In genomic region chr4:76951333-76952033, GRCh38 we compare ENCODE assay signal across 8 cellular contexts. TPM values are rescaled to one million over a fixed set of nuclear protein-coding genes. Genes with fewer than 3 reads are reported as not detected.
DNase-seq lines count a peak whose midpoint lies in the region; ATAC-seq and TF ChIP-seq lines count a peak whose summit lies in the region.

No MANE protein-coding gene starts in this region.

- H3K9me3 ChIP-seq in Peyer's patch = no peaks in the 10 kb centered on the region
- no peaks in the 10 kb centered on the region for H3K9me3 ChIP-seq in esophagus (ENCODE audit: control insufficient read depth in 2 of 2, insufficient read depth in 1 of 2, low read depth in 1 of 2, low read length in 1 of 2)
- H3K9me3 ChIP-seq in trophoblast cell (ENCODE audit: insufficient read depth, low read depth, low read length) = no peaks in the 10 kb centered on the region

- DNase-seq in EL = peak; percentile 21
- DNase-seq in Peyer's patch = no peak
- DNase-seq in trophoblast cell = no peak
- DNase-seq in NCI-H345 (lab: John Stamatoyannopoulos, UW) = no peak
- DNase-seq in NCI-H1105 (lab: John Stamatoyannopoulos, UW) = no peak
- DNase-seq in SHP77 treated with DMSO at 0.1 percent for 48 hours (lab: John Stamatoyannopoulos, UW) = no peak

- no peak overlapping the region for H3K9ac ChIP-seq in trophoblast cell (ENCODE audit: low read length)

- H3K36me3 ChIP-seq in Peyer's patch (no peaks in the 10 kb centered on the region), esophagus (ENCODE audit: control insufficient read depth in 2 of 2, insufficient read depth in 2 of 2, low read length in 1 of 2) (no peaks in the 10 kb centered on the region), trophoblast cell (ENCODE audit: control insufficient read depth in 1 of 2, insufficient read depth in 2 of 2, low read length in 2 of 2) (peaks cover 4 to 5% of the 10 kb centered on the region in 2 experiments)

- no peak overlapping the region for H2BK120ac ChIP-seq in trophoblast cell (ENCODE audit: insufficient read depth, low read length, poor library complexity)

- H4K8ac ChIP-seq in trophoblast cell (ENCODE audit: low read depth, low read length) = no peak overlapping the region

- H2BK12ac ChIP-seq in trophoblast cell (ENCODE audit: low read length) = no peak overlapping the region

- H3K79me2 ChIP-seq in trophoblast cell (ENCODE audit: control insufficient read depth, insufficient read depth, low read length, poor library complexity) = peaks cover 31% of the 10 kb centered on the region

- H3K4me1 ChIP-seq in Peyer's patch (peaks cover 0 to 28% (median 0%) of the 10 kb centered on the region in 4 donors), esophagus (ENCODE audit: control insufficient read depth in 2 of 2, insufficient read depth in 2 of 2, low read length in 1 of 2) (peaks cover 0 to 13% of the 10 kb centered on the region in 2 donors), trophoblast cell (ENCODE audit: control insufficient read depth in 1 of 2, insufficient read depth in 2 of 2, low read length in 2 of 2) (peaks cover 10% of the 10 kb centered on the region in 2 experiments)

- no peak for ATAC-seq in GM21825 (IDR thresholded peaks at IDR 0.05; ENCODE audit: unreplicated experiment)

- peaks cover 35% of the 10 kb centered on the region for H3K79me1 ChIP-seq in trophoblast cell (ENCODE audit: low read length)

- no peak overlapping the region for H3K14ac ChIP-seq in trophoblast cell (ENCODE audit: low read length)

- H2AK5ac ChIP-seq in trophoblast cell (ENCODE audit: low read length) = no peak overlapping the region

- no peak overlapping the region for H4K12ac ChIP-seq in trophoblast cell (ENCODE audit: low read depth, low read length)

- H3K23ac ChIP-seq in trophoblast cell (ENCODE audit: low read length) = no peak overlapping the region

- H4K91ac ChIP-seq in trophoblast cell (ENCODE audit: low read depth, low read length) = no peak overlapping the region

- 53 to 55% methylated on average over 9 of the region's 9 CpGs for whole genome bisulfite sequencing in esophagus, 2 donors
- WGBS in trophoblast cell (ENCODE audit: extremely low coverage, insufficient coverage, insufficient read length) = no CpG with 5 or more reads among the region's 9 CpGs

- H3K4me3 ChIP-seq in Peyer's patch = peak overlapping the region; percentile 64 to 77 (median 75)
- H3K4me3 ChIP-seq in esophagus (ENCODE audit: low read depth in 1 of 2, low read length in 2 of 2) = peak overlapping the region; percentile 73 to 83
- no peak overlapping the region for H3K4me3 ChIP-seq in trophoblast cell (ENCODE audit: low read depth, low read length)

- H3K27me3 ChIP-seq in Peyer's patch = no peaks in the 10 kb centered on the region
- no peaks in the 10 kb centered on the region for H3K27me3 ChIP-seq in esophagus (ENCODE audit: control insufficient read depth in 1 of 2, insufficient read depth in 2 of 2, low read length in 2 of 2)
- H3K27me3 ChIP-seq in trophoblast cell (ENCODE audit: insufficient read depth, low read length) = no peaks in the 10 kb centered on the region

- H2BK5ac ChIP-seq in trophoblast cell (ENCODE audit: low read depth, low read length, poor library complexity) = no peak overlapping the region

- H3K18ac ChIP-seq in trophoblast cell (ENCODE audit: low read length) = no peak overlapping the region

- peak overlapping the region in 3 of 4 donors; percentile 84 to 88 (median 86) for H3K27ac ChIP-seq in Peyer's patch
- no peak overlapping the region for H3K27ac ChIP-seq in esophagus (ENCODE audit: low read depth in 2 of 2, low read length in 1 of 2)
- H3K27ac ChIP-seq in trophoblast cell (ENCODE audit: low read depth, low read length) = peak overlapping the region; percentile 98

- H3K4me2 ChIP-seq in trophoblast cell (ENCODE audit: low read length) = peak overlapping the region; percentile 63

- peak overlapping the region; percentile 96 for H3K4ac ChIP-seq in trophoblast cell (ENCODE audit: low read depth, low read length)

- TF ChIP-seq CTCF in Peyer's patch (IDR thresholded peaks at IDR 0.05) = no peak

- TF ChIP-seq POLR2A in Peyer's patch (IDR thresholded peaks at IDR 0.05) = no peak

- no peak overlapping the region for H2AFZ ChIP-seq in trophoblast cell (ENCODE audit: insufficient read depth, low read length, poor library complexity)

RNA-seq across cellular contexts. Expression of gene SEPTIN11, which starts 1.9 kb away (rescaled TPM):
- 100 to 1,000 TPM in 1 of 4 donors, 10 to 100 TPM in 3; 58.8 to 354 (median 80.0) TPM for total RNA-seq in Peyer's patch
- polyA plus RNA-seq in esophagus = 1 to 10 TPM; 7.4 to 9.5 TPM
- 151 and 154 TPM in 2 replicates for polyA plus RNA-seq in trophoblast cell (2013)

RNA-seq across cellular contexts. Expression of gene SOWAHB, which starts 53.5 kb away (rescaled TPM):
- total RNA-seq in Peyer's patch = 10 to 100 TPM; 11.6 to 30.8 (median 27.4) TPM
- 1 to 10 TPM; 1.6 to 6.2 TPM for polyA plus RNA-seq in esophagus
- 2.1 and 2.2 TPM in 2 replicates for polyA plus RNA-seq in trophoblast cell (2013)

Comparison
In these comparisons a context has a peak if more than half of its experiments do, and no peak if none do; other contexts are left out.
1. H3K27ac ChIP-seq: peak in Peyer's patch (3 of 4) and trophoblast cell (single experiment); none in esophagus (0 of 2).